8 cellular contexts compared by ENCODE assay signal in genomic region chr5:68216737-68217231, GRCh38. TPM values are rescaled to one million over a fixed set of nuclear protein-coding genes. Genes with fewer than 3 reads are reported as not detected.
DNase-seq lines count a peak whose midpoint lies in the region; ATAC-seq and TF ChIP-seq lines count a peak whose summit lies in the region.

No MANE protein-coding gene starts in this region.

- H3K9me3 ChIP-seq in prostate gland, result no peaks in the 10 kb centered on the region

- intact Hi-C loops in prostate gland (cut with DNase I), result loop anchor here (5.0 to 10.0 kb wide), 2 partner anchors 36 to 522 kb away; no protein-coding TSS in a partner anchor

- H3K27ac ChIP-seq in prostate gland, result peak overlapping the region; percentile 84 to 96

- DNase-seq in activated CD8-positive, alpha-beta memory T cell treated with anti-CD3 and anti-CD28 coated beads, Interleukin-2, amount 10 ng/mL, durations not matched to agents 7 days and 5 days, result no peak
- DNase-seq in activated CD8-positive, alpha-beta memory T cell treated with anti-CD3 and anti-CD28 coated beads, Interleukin-2, amount 50 U/mL, for 4 hours, result no peak
- DNase-seq in fibroblast of mammary gland (ENCODE audit: low read depth), result no peak
- no peak for DNase-seq in prostate gland (ENCODE audit: low spot score)
- no peak for DNase-seq in ureter (ENCODE audit: low spot score)
- DNase-seq in GM13976 (ENCODE audit: low spot score), result no peak

- H3K27me3 Mint-ChIP-seq in activated CD8-positive, alpha-beta memory T cell treated with anti-CD3 and anti-CD28 coated beads, Interleukin-2, amount 10 ng/mL, durations not matched to agents 7 days and 5 days, result no peaks in the 10 kb centered on the region
- peaks cover 4% of the 10 kb centered on the region for H3K27me3 Mint-ChIP-seq in T-helper 1 cell treated with Interleukin-12 subunit alpha and Interleukin-12 subunit beta and Interleukin-4 antibody, amounts not matched to agents 30 μg/mL and 1 μg/mL, for 36 hours (ENCODE audit: low read depth)

- no peak for TF ChIP-seq POLR2A in prostate gland (IDR thresholded peaks at IDR 0.05)

- peak overlapping the region; percentile 86 for H3K27ac Mint-ChIP-seq in activated CD8-positive, alpha-beta memory T cell treated with anti-CD3 and anti-CD28 coated beads, Interleukin-2, amount 10 ng/mL, durations not matched to agents 7 days and 5 days
- peak overlapping the region; percentile 84 for H3K27ac Mint-ChIP-seq in T-helper 1 cell treated with Interleukin-12 subunit alpha and Interleukin-12 subunit beta and Interleukin-4 antibody, amounts not matched to agents 30 μg/mL and 1 μg/mL, for 36 hours

- H3K36me3 Mint-ChIP-seq in activated CD8-positive, alpha-beta memory T cell treated with anti-CD3 and anti-CD28 coated beads, Interleukin-2, amount 10 ng/mL, durations not matched to agents 7 days and 5 days, result peaks cover 35% of the 10 kb centered on the region
- peaks cover 13% of the 10 kb centered on the region for H3K36me3 Mint-ChIP-seq in T-helper 1 cell treated with Interleukin-12 subunit alpha and Interleukin-12 subunit beta and Interleukin-4 antibody, amounts not matched to agents 30 μg/mL and 1 μg/mL, for 36 hours (ENCODE audit: low read depth)

- no peaks in the 10 kb centered on the region for H3K27me3 ChIP-seq in prostate gland (replicated peaks; ENCODE audit: insufficient read depth)

- peaks cover 5% of the 10 kb centered on the region for H3K9me3 Mint-ChIP-seq in activated CD8-positive, alpha-beta memory T cell treated with anti-CD3 and anti-CD28 coated beads, Interleukin-2, amount 10 ng/mL, durations not matched to agents 7 days and 5 days (ENCODE audit: low read depth)
- peaks cover 4% of the 10 kb centered on the region for H3K9me3 Mint-ChIP-seq in T-helper 1 cell treated with Interleukin-12 subunit alpha and Interleukin-12 subunit beta and Interleukin-4 antibody, amounts not matched to agents 30 μg/mL and 1 μg/mL, for 36 hours

- ATAC-seq in activated CD8-positive, alpha-beta memory T cell treated with anti-CD3 and anti-CD28 coated beads, Interleukin-2, amount 10 ng/mL, durations not matched to agents 7 days and 5 days, result no peak
- ATAC-seq in HG02642 (IDR thresholded peaks at IDR 0.05; ENCODE audit: poor library complexity, unreplicated experiment), result peak; percentile 3

- H3K4me3 ChIP-seq in fibroblast of mammary gland (ENCODE audit: control insufficient read depth, low read depth, low read length) (peak overlapping the region; percentile 87), prostate gland (peak overlapping the region; percentile 67 to 86)

- no peaks in the 10 kb centered on the region for H3K36me3 ChIP-seq in prostate gland

- H3K4me3 Mint-ChIP-seq in activated CD8-positive, alpha-beta memory T cell treated with anti-CD3 and anti-CD28 coated beads, Interleukin-2, amount 10 ng/mL, durations not matched to agents 7 days and 5 days, result peak overlapping the region; percentile 86
- H3K4me3 Mint-ChIP-seq in T-helper 1 cell treated with Interleukin-12 subunit alpha and Interleukin-12 subunit beta and Interleukin-4 antibody, amounts not matched to agents 30 μg/mL and 1 μg/mL, for 36 hours, result peak overlapping the region; percentile 94

- no peaks in the 10 kb centered on the region for H3K4me1 ChIP-seq in prostate gland (replicated peaks)

- in situ Hi-C loops in GM13976 (cut with MboI; ENCODE audit: low sequenced_read_pairs, unreplicated experiment), result no loop called here

- whole genome bisulfite sequencing in prostate gland, result under 1% methylated on average over 10 of the region's 10 CpGs

- H3K4me1 Mint-ChIP-seq in activated CD8-positive, alpha-beta memory T cell treated with anti-CD3 and anti-CD28 coated beads, Interleukin-2, amount 10 ng/mL, durations not matched to agents 7 days and 5 days, result peaks cover 43% of the 10 kb centered on the region
- peaks cover 39% of the 10 kb centered on the region for H3K4me1 Mint-ChIP-seq in T-helper 1 cell treated with Interleukin-12 subunit alpha and Interleukin-12 subunit beta and Interleukin-4 antibody, amounts not matched to agents 30 μg/mL and 1 μg/mL, for 36 hours (ENCODE audit: low read depth)

- CTCF ChIA-PET in activated CD8-positive, alpha-beta memory T cell treated with anti-CD3 and anti-CD28 coated beads, Interleukin-2, amount 10 ng/mL, durations not matched to agents 7 days and 5 days (lab: Charles Lee), result interaction anchor here (1.2 to 4.1 kb wide), 9 partner anchors 13 to 1373 kb away, joined by 3 to 27 read pairs (median 5); no protein-coding TSS in a partner anchor

- no peak for TF ChIP-seq CTCF in fibroblast of mammary gland (conservative IDR thresholded peaks at IDR 0.05; ENCODE audit: control insufficient read depth, insufficient read depth, low read depth, low read length)
- no peak for TF ChIP-seq CTCF in prostate gland (IDR thresholded peaks at IDR 0.05)
- no peak for TF ChIP-seq CTCF in GM13976 (IDR thresholded peaks at IDR 0.05; ENCODE audit: borderline replicate concordance, control extremely low read depth, extremely low read depth, insufficient read depth, missing control alignments)

RNA-seq across cellular contexts. Expression of gene PIK3R1, which starts 1.2 kb away (rescaled TPM):
- total RNA-seq in activated CD8-positive, alpha-beta memory T cell treated with anti-CD3 and anti-CD28 coated beads, Interleukin-2, amount 10 ng/mL, durations not matched to agents 7 days and 5 days, result 10 to 100 TPM; 78.4 to 84.7 TPM
- 10 to 100 TPM; 71.6 to 81.2 TPM for total RNA-seq in prostate gland
- total RNA-seq in ureter, result 185 TPM
